ENCODE assay signal across 15 cellular contexts in genomic region chr10:31140716-31141115, GRCh38.
DNase-seq lines count a peak whose midpoint lies in the region; ATAC-seq and TF ChIP-seq lines count a peak whose summit lies in the region.
"Had no signal": no experiment of that assay in that cellular context is flagged by ENCODE, and none has a peak within 500 bp of the region (broad histone marks: within the 10 kb centered on the region; RNA-seq: fewer than 3 reads in every experiment).

No MANE protein-coding gene starts in this region.

- no peak overlapping the region for H3K9ac ChIP-seq in mammary epithelial cell (ENCODE audit: insufficient read depth, low read length)
- no peak overlapping the region for H3K9ac ChIP-seq in neural progenitor cell

- POLR2A ChIA-PET in MCF 10A (lab: Yijun Ruan, JAX), result no interaction called here

- no peak for TF ChIP-seq EP300 in ovary (IDR thresholded peaks at IDR 0.05)

- no peak for TF ChIP-seq POLR2A in ovary (IDR thresholded peaks at IDR 0.05)

- no peaks in the 10 kb centered on the region for H3K9me3 Mint-ChIP-seq in MCF 10A (ENCODE audit: unreplicated experiment)
- H3K9me3 Mint-ChIP-seq in neural progenitor cell, result no peaks in the 10 kb centered on the region
- H3K9me3 Mint-ChIP-seq: CD14-positive monocyte; CD8-positive, alpha-beta T cell had no signal

- no TSS peak for BruUV-seq in MCF 10A (replicated peaks; lab: Mats Ljungman, UMichigan)
- no TSS peak for BruUV-seq in mammary epithelial cell (replicated peaks; lab: Mats Ljungman, UMichigan)

- H3K9me3 ChIP-seq in mammary epithelial cell (replicated peaks; ENCODE audit: insufficient read depth, low read length) (no peaks in the 10 kb centered on the region), WERI-Rb-1 (ENCODE audit: severe bottlenecking) (no peaks in the 10 kb centered on the region), neural progenitor cell (ENCODE audit: low read depth) (no peaks in the 10 kb centered on the region), ovary (no peaks in the 10 kb centered on the region)
- H3K9me3 ChIP-seq: A549 had no signal

- H3K27ac ChIP-seq in mammary epithelial cell (ENCODE audit: insufficient read depth, low read depth, low read length) (no peak overlapping the region), WERI-Rb-1 (peak overlapping the region; percentile 39; the same call in 1 of the 2 replicates), neural progenitor cell (no peak overlapping the region), ovary (no peak overlapping the region)
- H3K27ac ChIP-seq: A549 had no signal

- dilution Hi-C loops in mammary epithelial cell (cut with HindIII; ENCODE audit: low sequenced_read_pairs), result no loop called here

- H3K4me2 ChIP-seq in mammary epithelial cell (ENCODE audit: insufficient read depth, low read depth, low read length) (no peak overlapping the region), neural progenitor cell (no peak overlapping the region)
- H3K4me2 ChIP-seq: A549 had no signal

- no peaks in the 10 kb centered on the region for H3F3A ChIP-seq in neural progenitor cell (ENCODE audit: low read depth)

- CTCF ChIA-PET in MCF 10A (lab: Yijun Ruan, JAX) (no interaction called here), mammary epithelial cell (lab: Charles Lee; ENCODE audit: low non-redundant PET) (no interaction called here)

- no peak overlapping the region for H3K4me3 ChIP-seq in mammary epithelial cell (replicated peaks in 1 of 3; ENCODE audit: insufficient read depth in 1 of 3, low read depth in 2 of 3, low read length in 3 of 3)
- no peak overlapping the region for H3K4me3 ChIP-seq in WERI-Rb-1 (ENCODE audit: low read depth, low read length)
- H3K4me3 ChIP-seq in neural progenitor cell, result no peak overlapping the region
- no peak overlapping the region for H3K4me3 ChIP-seq in ovary
- H3K4me3 ChIP-seq: A549 had no signal

- H3K27ac Mint-ChIP-seq in MCF 10A (ENCODE audit: low read depth, unreplicated experiment), result peak overlapping the region; percentile 66
- peak overlapping the region; percentile 79 for H3K27ac Mint-ChIP-seq in neural progenitor cell
- H3K27ac Mint-ChIP-seq: CD14-positive monocyte; CD8-positive, alpha-beta T cell had no signal

- no peaks in the 10 kb centered on the region for H3K79me2 ChIP-seq in mammary epithelial cell (ENCODE audit: insufficient read depth, low read length)
- H3K79me2 ChIP-seq in neural progenitor cell (ENCODE audit: low read depth), result no peaks in the 10 kb centered on the region

- H2AFZ ChIP-seq in mammary epithelial cell (ENCODE audit: low read depth, low read length) (no peak overlapping the region), neural progenitor cell (replicated peaks) (no peak overlapping the region)

- H4K20me1 ChIP-seq in mammary epithelial cell (ENCODE audit: insufficient read depth, low read length) (no peaks in the 10 kb centered on the region), neural progenitor cell (ENCODE audit: low read depth) (no peaks in the 10 kb centered on the region)

- no peak for TF ChIP-seq CTCF in MCF 10A (IDR thresholded peaks at IDR 0.05; ENCODE audit: unreplicated experiment)
- no peak for TF ChIP-seq CTCF in mammary epithelial cell (conservative IDR thresholded peaks at IDR 0.05 in 1 of 2, IDR thresholded peaks at IDR 0.05 in 1 of 2; ENCODE audit: extremely low read depth in 1 of 2, insufficient read depth in 1 of 2, low read depth in 1 of 2, low read length in 2 of 2)
- no peak for TF ChIP-seq CTCF in WERI-Rb-1 (IDR thresholded peaks at IDR 0.05; ENCODE audit: low read depth, low read length)
- TF ChIP-seq CTCF in neural progenitor cell (IDR thresholded peaks at IDR 0.05), result no peak
- TF ChIP-seq CTCF in ovary (IDR thresholded peaks at IDR 0.05), result no peak

- H3K4me1 Mint-ChIP-seq in MCF 10A (ENCODE audit: insufficient read depth, unreplicated experiment) (no peaks in the 10 kb centered on the region), neural progenitor cell (peaks cover 23% of the 10 kb centered on the region)

- H3K4me1 ChIP-seq in mammary epithelial cell (ENCODE audit: insufficient read depth, low read length), result no peaks in the 10 kb centered on the region
- peaks cover 23% of the 10 kb centered on the region for H3K4me1 ChIP-seq in neural progenitor cell
- H3K4me1 ChIP-seq in ovary (ENCODE audit: insufficient read depth), result no peaks in the 10 kb centered on the region
- H3K4me1 ChIP-seq: A549 had no signal

- H3K27me3 Mint-ChIP-seq in MCF 10A (ENCODE audit: insufficient read depth, unreplicated experiment) (no peaks in the 10 kb centered on the region), neural progenitor cell (ENCODE audit: insufficient read depth, low read depth) (peaks cover 10% of the 10 kb centered on the region)

- ATAC-seq in GM21786 (IDR thresholded peaks at IDR 0.05; ENCODE audit: unreplicated experiment) (no peak), GM21825 (IDR thresholded peaks at IDR 0.05; ENCODE audit: unreplicated experiment) (no peak)
- ATAC-seq: A549; CD8-positive, alpha-beta T cell had no signal

- H3K27me3 ChIP-seq in mammary epithelial cell (ENCODE audit: insufficient read depth, low read length) (no peaks in the 10 kb centered on the region), WERI-Rb-1 (ENCODE audit: insufficient read depth, low read depth, severe bottlenecking) (no peaks in the 10 kb centered on the region), neural progenitor cell (no peaks in the 10 kb centered on the region), ovary (no peaks in the 10 kb centered on the region)

- in situ Hi-C loops in mammary epithelial cell (cut with MboI; ENCODE audit: low sequenced_read_pairs in 2 of 2), result no loop called here

- H3K36me3 ChIP-seq in mammary epithelial cell (ENCODE audit: insufficient read depth, low read length) (no peaks in the 10 kb centered on the region), WERI-Rb-1 (no peaks in the 10 kb centered on the region), neural progenitor cell (no peaks in the 10 kb centered on the region), ovary (no peaks in the 10 kb centered on the region)

- no peak for DNase-seq in MCF 10A (ENCODE audit: unreplicated experiment)
- no peak for DNase-seq in mammary epithelial cell
- no peak for DNase-seq in WERI-Rb-1
- DNase-seq in neural progenitor cell (ENCODE audit: low spot score), result no peak
- no peak for DNase-seq in ovary
- DNase-seq: CD8-positive, alpha-beta T cell; COR-L47; DMS153; DMS79 treated with DMSO at 0.1 percent for 48 hours; GDM1; HCEC 1CT had no signal

- H3K4me3 Mint-ChIP-seq in MCF 10A (ENCODE audit: unreplicated experiment), result no peak overlapping the region
- no peak overlapping the region for H3K4me3 Mint-ChIP-seq in neural progenitor cell
- H3K4me3 Mint-ChIP-seq: CD14-positive monocyte; CD8-positive, alpha-beta T cell had no signal

- intact Hi-C loops in MCF 10A (cut with micrococcal nuclease) (no loop called here), mammary epithelial cell (cut with micrococcal nuclease) (no loop called here), ovary (cut with DNase I) (no loop called here)

- no peaks in the 10 kb centered on the region for H3K36me3 Mint-ChIP-seq in MCF 10A (ENCODE audit: insufficient read depth, unreplicated experiment)
- no peaks in the 10 kb centered on the region for H3K36me3 Mint-ChIP-seq in neural progenitor cell
- H3K36me3 Mint-ChIP-seq: CD14-positive monocyte; CD8-positive, alpha-beta T cell had no signal

- 89% methylated on average over 1 of the region's 1 CpG for WGBS in mammary epithelial cell (ENCODE audit: low coverage, missing lambda C conversion rate)
- WGBS in ovary, 3 donors, result 88 to 96% (median 95%) methylated on average over 1 of the region's 1 CpG
